ENCODE assay signal across 8 cellular contexts in genomic region chr17:44123356-44124117, GRCh38.
DNase-seq lines count a peak whose midpoint lies in the region; ATAC-seq and TF ChIP-seq lines count a peak whose summit lies in the region.

Gene HDAC5 (minus strand): TSS chr17:44123641. CDS start chr17:44117515, 6,126 bp downstream.

- H3K27ac ChIP-seq in BLaER1 (peak within 1 kb of the TSS; percentile 99), layer of hippocampus (ENCODE audit: low read depth, low read length) (peak within 1 kb of the TSS; percentile 98)

- peak; percentile 70 for TF ChIP-seq CTCF in choroid plexus epithelial cell (conservative IDR thresholded peaks at IDR 0.05; ENCODE audit: low read depth, low read length)

- H3K36me3 ChIP-seq in BLaER1 = peaks cover 16% of the 10 kb centered on the region; the same call in 1 of the 2 replicates

- H3K4me2 ChIP-seq in BLaER1 = peak within 1 kb of the TSS; percentile 95

- ATAC-seq in HG03457 (IDR thresholded peaks at IDR 0.05; ENCODE audit: unreplicated experiment) = peak; percentile 82

- H3K4me3 ChIP-seq in BLaER1 (peak within 1 kb of the TSS; percentile 99), choroid plexus epithelial cell (ENCODE audit: low read depth, low read length) (peak within 1 kb of the TSS; percentile 82)

- H3K9ac ChIP-seq in BLaER1 = peak within 1 kb of the TSS; percentile 98

- H3K27me3 ChIP-seq in BLaER1 = no peaks in the 10 kb centered on the region
- no peaks in the 10 kb centered on the region for H3K27me3 ChIP-seq in layer of hippocampus (ENCODE audit: control insufficient read depth, insufficient read depth, low read length)

- H3K4me1 ChIP-seq in BLaER1 = peaks cover 52% of the 10 kb centered on the region

- DNase-seq in GM19240 (ENCODE audit: insufficient read length, low spot score) (peak; percentile 83), NCI-H524 (lab: John Stamatoyannopoulos, UW) (peak; percentile 95 to 97), choroid plexus epithelial cell (ENCODE audit: low read depth) (peak; percentile 96)
- peak; percentile 96 to 97 for DNase-seq in activated CD4-positive, alpha-beta T cell treated with anti-CD3 and anti-CD28 coated beads for 4 hours
- DNase-seq in stimulated activated CD4-positive, alpha-beta T cell treated with anti-CD3 and anti-CD28 coated beads, Interleukin-1b, Interleukin-23, amount 100 ng/mL, for 24 hours (ENCODE audit: low read depth in 4 of 4, low spot score in 1 of 4) = peak; percentile 87 to 94 (median 90)

- peaks cover 45% of the 10 kb centered on the region for H4K20me1 ChIP-seq in BLaER1

- H3K9me3 ChIP-seq in BLaER1 = no peaks in the 10 kb centered on the region

Comparison
In these comparisons a context has a peak if more than half of its experiments do, and no peak if none do; other contexts are left out.
1. Peak in every context shown above with its lines: DNase-seq, ATAC-seq, H3K4me3 ChIP-seq and H3K27ac ChIP-seq.